In genomic region chr11:36186340-36186739, GRCh38 we compare ENCODE assay signal across 12 cellular contexts.
DNase-seq lines count a peak whose midpoint lies in the region; ATAC-seq and TF ChIP-seq lines count a peak whose summit lies in the region.
"Had no signal": no experiment of that assay in that cellular context is flagged by ENCODE, and none has a peak within 500 bp of the region (broad histone marks: within the 10 kb centered on the region; RNA-seq: fewer than 3 reads in every experiment).

No MANE protein-coding gene starts in this region.

- DNase-seq in DMS79 treated with DMSO at 0.1 percent for 48 hours (lab: John Stamatoyannopoulos, UW) (peak; percentile 80), NCI-H1694 (lab: John Stamatoyannopoulos, UW) (peak; percentile 14), mammary epithelial cell (peak; percentile 75), GDM1 (lab: John Stamatoyannopoulos, UW) (no peak), middle frontal gyrus (ENCODE audit: extremely low spot score, low spot score) (no peak), Ammon's horn (ENCODE audit: low spot score) (no peak)
- DNase-seq in naive thymus-derived CD4-positive, alpha-beta T cell = no peak
- DNase-seq: activated naive CD4-positive, alpha-beta T cell; Calu3; endodermal cell; SHP77 had no signal

- no peak for ATAC-seq in naive thymus-derived CD4-positive, alpha-beta T cell

- peaks cover 42% of the 10 kb centered on the region for H3K4me1 Mint-ChIP-seq in nephron
- H3K4me1 Mint-ChIP-seq in naive thymus-derived CD4-positive, alpha-beta T cell = no peaks in the 10 kb centered on the region

- dilution Hi-C loops in mammary epithelial cell (cut with HindIII; ENCODE audit: low sequenced_read_pairs) = no loop called here

- H3K9me3 ChIP-seq in mammary epithelial cell (replicated peaks; ENCODE audit: insufficient read depth, low read length) = no peaks in the 10 kb centered on the region
- no peaks in the 10 kb centered on the region for H3K9me3 ChIP-seq in naive thymus-derived CD4-positive, alpha-beta T cell (ENCODE audit: control insufficient read depth in 2 of 3, low read length in 3 of 3)

- in situ Hi-C loops in mammary epithelial cell (cut with MboI; ENCODE audit: low sequenced_read_pairs in 2 of 2) = no loop called here

- H4K20me1 ChIP-seq in mammary epithelial cell (ENCODE audit: insufficient read depth, low read length) = no peaks in the 10 kb centered on the region

- H3K4me2 ChIP-seq in mammary epithelial cell (ENCODE audit: insufficient read depth, low read depth, low read length) = no peak overlapping the region

- peak overlapping the region in 2 of 3 experiments; percentile 75 to 89 for H3K27ac Mint-ChIP-seq in nephron
- no peak overlapping the region for H3K27ac Mint-ChIP-seq in naive thymus-derived CD4-positive, alpha-beta T cell
- H3K27ac Mint-ChIP-seq: endodermal cell had no signal

- no peak overlapping the region for H3K4me3 ChIP-seq in mammary epithelial cell (replicated peaks in 1 of 3; ENCODE audit: insufficient read depth in 1 of 3, low read depth in 2 of 3, low read length in 3 of 3)
- H3K4me3 ChIP-seq in naive thymus-derived CD4-positive, alpha-beta T cell (ENCODE audit: low read length) = no peak overlapping the region

- POLR2A ChIA-PET in naive thymus-derived CD4-positive, alpha-beta T cell (lab: Charles Lee) = no interaction called here

- no peaks in the 10 kb centered on the region for H3K27me3 Mint-ChIP-seq in nephron (ENCODE audit: low read depth)
- H3K27me3 Mint-ChIP-seq in naive thymus-derived CD4-positive, alpha-beta T cell = peaks cover 0 to 13% (median 9%) of the 10 kb centered on the region in 5 donors

- TF ChIP-seq CTCF in mammary epithelial cell (conservative IDR thresholded peaks at IDR 0.05 in 1 of 2, IDR thresholded peaks at IDR 0.05 in 1 of 2; ENCODE audit: extremely low read depth in 1 of 2, insufficient read depth in 1 of 2, low read depth in 1 of 2, low read length in 2 of 2) (no peak), nephron (IDR thresholded peaks at IDR 0.05; ENCODE audit: unreplicated experiment in 3 of 3) (no peak)

- intact Hi-C loops in mammary epithelial cell (cut with micrococcal nuclease) = no loop called here
- intact Hi-C loops in naive thymus-derived CD4-positive, alpha-beta T cell (cut with micrococcal nuclease) = no loop called here

- H3K9ac ChIP-seq in mammary epithelial cell (ENCODE audit: insufficient read depth, low read length) = no peak overlapping the region

- no peaks in the 10 kb centered on the region for H3K36me3 ChIP-seq in mammary epithelial cell (ENCODE audit: insufficient read depth, low read length)
- no peaks in the 10 kb centered on the region for H3K36me3 ChIP-seq in naive thymus-derived CD4-positive, alpha-beta T cell (ENCODE audit: control insufficient read depth in 2 of 3, insufficient read depth in 3 of 3, low read length in 3 of 3)

- CTCF ChIA-PET in mammary epithelial cell (lab: Charles Lee; ENCODE audit: low non-redundant PET) = interaction anchor here (0.7 kb wide), 1 partner anchor 56 kb away, joined by 3 read pairs; no protein-coding TSS in a partner anchor
- CTCF ChIA-PET in naive thymus-derived CD4-positive, alpha-beta T cell (lab: Charles Lee) = no interaction called here

- H3K4me3 Mint-ChIP-seq in nephron = no peak overlapping the region
- H3K4me3 Mint-ChIP-seq in naive thymus-derived CD4-positive, alpha-beta T cell = no peak overlapping the region
- H3K4me3 Mint-ChIP-seq: endodermal cell had no signal

- H3K4me1 ChIP-seq in mammary epithelial cell (ENCODE audit: insufficient read depth, low read length) = peaks cover 12% of the 10 kb centered on the region
- H3K4me1 ChIP-seq in naive thymus-derived CD4-positive, alpha-beta T cell (ENCODE audit: control insufficient read depth in 2 of 2, insufficient read depth in 2 of 2, low read length in 2 of 2) = no peaks in the 10 kb centered on the region

- no peak overlapping the region for H2AFZ ChIP-seq in mammary epithelial cell (ENCODE audit: low read depth, low read length)

- H3K27ac ChIP-seq in mammary epithelial cell (ENCODE audit: insufficient read depth, low read depth, low read length) = no peak overlapping the region
- H3K27ac ChIP-seq in naive thymus-derived CD4-positive, alpha-beta T cell (ENCODE audit: low read depth, low read length) = no peak overlapping the region

- 58% methylated on average over 4 of the region's 4 CpGs for WGBS in mammary epithelial cell (ENCODE audit: low coverage, missing lambda C conversion rate)

- H3K79me2 ChIP-seq in mammary epithelial cell (ENCODE audit: insufficient read depth, low read length) = no peaks in the 10 kb centered on the region

- no TSS peak for BruUV-seq in mammary epithelial cell (replicated peaks; lab: Mats Ljungman, UMichigan)

- no peaks in the 10 kb centered on the region for H3K9me3 Mint-ChIP-seq in nephron
- peaks cover 0 to 5% (median 0%) of the 10 kb centered on the region in 11 donors for H3K9me3 Mint-ChIP-seq in naive thymus-derived CD4-positive, alpha-beta T cell
- H3K9me3 Mint-ChIP-seq: endodermal cell had no signal

- H3K36me3 Mint-ChIP-seq in nephron (ENCODE audit: low read depth) = peaks cover 15% of the 10 kb centered on the region
- H3K36me3 Mint-ChIP-seq in naive thymus-derived CD4-positive, alpha-beta T cell = no peaks in the 10 kb centered on the region

- H3K27me3 ChIP-seq in mammary epithelial cell (ENCODE audit: insufficient read depth, low read length) = no peaks in the 10 kb centered on the region
- H3K27me3 ChIP-seq in naive thymus-derived CD4-positive, alpha-beta T cell (ENCODE audit: control insufficient read depth in 2 of 2, insufficient read depth in 2 of 2, low read length in 2 of 2) = no peaks in the 10 kb centered on the region

Comparison
In these comparisons a context has a peak if more than half of its experiments do, and no peak if none do; other contexts are left out.
1. DNase-seq: peak in DMS79 treated with DMSO at 0.1 percent for 48 hours (single experiment), NCI-H1694 (single experiment) and mammary epithelial cell (single experiment); none in GDM1 (single experiment), middle frontal gyrus (single experiment), Ammon's horn (single experiment) and naive thymus-derived CD4-positive, alpha-beta T cell (0 of 9).
2. H3K27ac Mint-ChIP-seq: peak in nephron (2 of 3); none in naive thymus-derived CD4-positive, alpha-beta T cell (0 of 9).